Comparison of ENCODE assay signal across 8 cellular contexts in genomic region chr12:69879007-69879960, GRCh38. TPM values are rescaled to one million over a fixed set of nuclear protein-coding genes. Genes with fewer than 3 reads are reported as not detected.
DNase-seq lines count a peak whose midpoint lies in the region; ATAC-seq and TF ChIP-seq lines count a peak whose summit lies in the region.

No MANE protein-coding gene starts in this region.

- ATAC-seq in GM19043 (IDR thresholded peaks at IDR 0.05; ENCODE audit: low read depth, unreplicated experiment) = peak; percentile 96
- ATAC-seq in HG03196 (IDR thresholded peaks at IDR 0.05; ENCODE audit: unreplicated experiment) = peak; percentile 90
- peak; percentile 93 for ATAC-seq in activated CD4-positive, alpha-beta T cell treated with anti-CD3 and anti-CD28 coated beads for 36 hours

- POLR2A ChIA-PET in BJ (lab: Charles Lee) = no interaction called here
- POLR2A ChIA-PET in activated CD4-positive, alpha-beta T cell treated with anti-CD3 and anti-CD28 coated beads for 36 hours (lab: Charles Lee) = no interaction called here

- intact Hi-C loops in activated CD4-positive, alpha-beta T cell treated with anti-CD3 and anti-CD28 coated beads for 36 hours (cut with DNase I, micrococcal nuclease) = loop anchor here (1.0 to 2.0 kb wide), 3 partner anchors 698 to 850 kb away; no protein-coding TSS in a partner anchor

- H3K27me3 ChIP-seq in BJ (ENCODE audit: control insufficient read depth, insufficient read depth, low read length) = no peaks in the 10 kb centered on the region

- H3K4me3 Mint-ChIP-seq in activated CD4-positive, alpha-beta T cell treated with anti-CD3 and anti-CD28 coated beads for 36 hours = no peak overlapping the region

- DNase-seq in BJ (ENCODE audit: low read depth) (no peak), NCI-H345 treated with DMSO at 0.1 percent for 48 hours (lab: John Stamatoyannopoulos, UW; ENCODE audit: unreplicated experiment) (peak; percentile 73), dedifferentiated amniotic fluid mesenchymal stem cell (ENCODE audit: extremely low spot score) (peak; percentile 85), medulla oblongata (ENCODE audit: extremely low spot score) (peak; percentile 90)
- DNase-seq in activated CD4-positive, alpha-beta T cell treated with anti-CD3 and anti-CD28 coated beads for 36 hours = peak; percentile 82
- DNase-seq in stimulated activated CD8-positive, alpha-beta memory T cell treated with anti-CD3 and anti-CD28 coated beads, Interleukin-12 subunit alpha, Interleukin-12 subunit beta, amount 100 ng/mL, for 1 hour (ENCODE audit: low read depth) = peak; percentile 42

- H3K27me3 Mint-ChIP-seq in activated CD4-positive, alpha-beta T cell treated with anti-CD3 and anti-CD28 coated beads for 36 hours = peaks cover 17% of the 10 kb centered on the region

- H3K27ac Mint-ChIP-seq in activated CD4-positive, alpha-beta T cell treated with anti-CD3 and anti-CD28 coated beads for 36 hours = no peak overlapping the region

- H3K36me3 Mint-ChIP-seq in activated CD4-positive, alpha-beta T cell treated with anti-CD3 and anti-CD28 coated beads for 36 hours (ENCODE audit: low read depth) = no peaks in the 10 kb centered on the region

- peaks cover 6% of the 10 kb centered on the region for H3K4me1 Mint-ChIP-seq in activated CD4-positive, alpha-beta T cell treated with anti-CD3 and anti-CD28 coated beads for 36 hours

- H3K36me3 ChIP-seq in BJ (ENCODE audit: control insufficient read depth, insufficient read depth, low read length) = no peaks in the 10 kb centered on the region

- CTCF ChIA-PET in BJ (lab: Yijun Ruan, JAX) = interaction anchor here (0.6 to 4.8 kb wide), 39 partner anchors 9 to 970 kb away, joined by 3 to 58 read pairs (median 4); partner anchors contain the start of gene KCNMB4
- CTCF ChIA-PET in activated CD4-positive, alpha-beta T cell treated with anti-CD3 and anti-CD28 coated beads for 36 hours (lab: Charles Lee) = interaction anchor here (0.7 to 2.7 kb wide), 22 partner anchors 9 to 1007 kb away, joined by 3 to 15 read pairs (median 4); no protein-coding TSS in a partner anchor

- no peaks in the 10 kb centered on the region for H3K9me3 Mint-ChIP-seq in activated CD4-positive, alpha-beta T cell treated with anti-CD3 and anti-CD28 coated beads for 36 hours (ENCODE audit: low read depth)

- H3K4me3 ChIP-seq in BJ (ENCODE audit: low read depth, low read length) = peak overlapping the region; percentile 8; the same call in 1 of the 2 replicates

- peak; percentile 87 for TF ChIP-seq CTCF in BJ (IDR thresholded peaks at IDR 0.05; ENCODE audit: insufficient read depth, low read depth, low read length)

RNA-seq across cellular contexts. Expression of gene MYRFL, which starts 54.3 kb away (rescaled TPM):
- polyA plus RNA-seq in BJ (2011; rRNA removed) = not detected in 2 replicates
- polyA minus RNA-seq in BJ (2011; rRNA and poly(A)+ RNA removed) = not detected in 2 replicates
- total RNA-seq in activated CD4-positive, alpha-beta T cell treated with anti-CD3 and anti-CD28 coated beads for 36 hours = not detected
